1 cellular context compared by ENCODE assay signal in genomic region chr6:7108964-7109836, GRCh38.
A peak's percentile ranks its signal among the peaks of the same experiment; 100 is the strongest.
TF ChIP-seq lines count a peak whose summit lies in the region.

No MANE protein-coding gene starts in this region.

TF ChIP-seq in HEK293, 187 proteins besides CTCF, POLR2A, EP300 and RAD21 (continued from another document):
- peak; percentile 58 for TF ChIP-seq PATZ1 (tag by site-specific recombination; IDR thresholded peaks at IDR 0.05)
- TF ChIP-seq ZNF585B (tag by site-specific recombination; IDR thresholded peaks at IDR 0.05), result peak; percentile 58
- TF ChIP-seq GLIS1 (tag by site-specific recombination; IDR thresholded peaks at IDR 0.05), result peak; percentile 30; the same call in 1 of the 2 replicates
